Comparison of ENCODE assay signal across 2 cellular contexts in genomic region chr12:49556391-49557186, GRCh38.
TF ChIP-seq lines count a peak whose summit lies in the region.

No MANE protein-coding gene starts in this region.

TF ChIP-seq in SK-N-SH, 30 proteins besides CTCF, POLR2A, EP300 and RAD21 (continued from another document):
- TF ChIP-seq PBX3 (IDR thresholded peaks at IDR 0.05) (no peak), USF1 (IDR thresholded peaks at IDR 0.05; ENCODE audit: borderline replicate concordance, low read depth) (no peak), MAX (IDR thresholded peaks at IDR 0.05; ENCODE audit: low read depth) (no peak), FOXJ3 (CRISPR knock-in tag; IDR thresholded peaks at IDR 0.05) (no peak), RFX5 (IDR thresholded peaks at IDR 0.05; ENCODE audit: low read length) (no peak), USF2 (IDR thresholded peaks at IDR 0.05; ENCODE audit: borderline replicate concordance, low read depth, low read length) (no peak)

TF ChIP-seq in SK-N-SH treated with all-trans-retinoic acid at 6 μM for 48 hours, 23 proteins besides CTCF, POLR2A, EP300 and RAD21 (continued from another document):
- TF ChIP-seq CREB5 (CRISPR knock-in tag; IDR thresholded peaks at IDR 0.05; ENCODE audit: low read depth) (no peak), TOX (CRISPR knock-in tag; IDR thresholded peaks at IDR 0.05; ENCODE audit: borderline replicate concordance) (no peak)
